In genomic region chr17:39599006-39599664, GRCh38 we compare ENCODE assay signal across 1 cellular context.
TF ChIP-seq lines count a peak whose summit lies in the region.

No MANE protein-coding gene starts in this region.

TF ChIP-seq in HepG2, 621 proteins besides CTCF, POLR2A, EP300 and RAD21:
- TF ChIP-seq, protein P1, sequence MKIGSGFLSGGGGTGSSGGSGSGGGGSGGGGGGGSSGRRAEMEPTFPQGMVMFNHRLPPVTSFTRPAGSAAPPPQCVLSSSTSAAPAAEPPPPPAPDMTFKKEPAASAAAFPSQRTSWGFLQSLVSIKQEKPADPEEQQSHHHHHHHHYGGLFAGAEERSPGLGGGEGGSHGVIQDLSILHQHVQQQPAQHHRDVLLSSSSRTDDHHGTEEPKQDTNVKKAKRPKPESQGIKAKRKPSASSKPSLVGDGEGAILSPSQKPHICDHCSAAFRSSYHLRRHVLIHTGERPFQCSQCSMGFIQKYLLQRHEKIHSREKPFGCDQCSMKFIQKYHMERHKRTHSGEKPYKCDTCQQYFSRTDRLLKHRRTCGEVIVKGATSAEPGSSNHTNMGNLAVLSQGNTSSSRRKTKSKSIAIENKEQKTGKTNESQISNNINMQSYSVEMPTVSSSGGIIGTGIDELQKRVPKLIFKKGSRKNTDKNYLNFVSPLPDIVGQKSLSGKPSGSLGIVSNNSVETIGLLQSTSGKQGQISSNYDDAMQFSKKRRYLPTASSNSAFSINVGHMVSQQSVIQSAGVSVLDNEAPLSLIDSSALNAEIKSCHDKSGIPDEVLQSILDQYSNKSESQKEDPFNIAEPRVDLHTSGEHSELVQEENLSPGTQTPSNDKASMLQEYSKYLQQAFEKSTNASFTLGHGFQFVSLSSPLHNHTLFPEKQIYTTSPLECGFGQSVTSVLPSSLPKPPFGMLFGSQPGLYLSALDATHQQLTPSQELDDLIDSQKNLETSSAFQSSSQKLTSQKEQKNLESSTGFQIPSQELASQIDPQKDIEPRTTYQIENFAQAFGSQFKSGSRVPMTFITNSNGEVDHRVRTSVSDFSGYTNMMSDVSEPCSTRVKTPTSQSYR (CRISPR knock-in tag; IDR thresholded peaks at IDR 0.05; ENCODE audit: borderline replicate concordance), result no peak
- peak; percentile 100 for TF ChIP-seq EZH2 (conservative IDR thresholded peaks at IDR 0.05; ENCODE audit: low read depth, low read length)
